ENCODE assay signal across 12 cellular contexts in the genomic region with DNA sequence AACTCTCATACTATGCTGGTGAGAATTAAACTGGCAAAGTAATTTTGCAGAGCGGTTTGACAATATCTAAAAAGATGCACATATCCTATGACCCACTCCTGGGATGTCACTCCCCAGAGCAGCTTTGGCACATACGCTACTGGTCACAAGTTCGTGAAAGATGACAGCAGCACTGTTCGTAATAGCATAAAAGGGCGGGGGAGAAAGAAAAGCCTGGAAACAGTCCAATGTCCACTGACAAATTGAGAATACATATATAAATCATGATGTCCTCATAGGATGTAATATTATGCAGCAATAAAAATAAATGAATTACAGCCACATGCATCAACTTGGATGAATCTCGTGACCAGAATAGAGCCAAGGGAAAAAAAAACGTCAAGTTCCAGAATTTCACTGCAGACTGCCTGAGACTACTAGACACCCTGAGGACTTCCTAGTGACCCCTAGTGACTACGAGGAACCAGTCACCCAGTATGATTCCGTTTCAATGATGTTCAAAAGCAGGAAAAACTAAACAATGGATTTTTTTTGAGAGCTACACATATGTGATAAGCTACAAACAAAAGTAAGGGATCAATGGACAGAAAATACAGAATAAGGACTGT. TPM values are rescaled to one million over a fixed set of nuclear protein-coding genes. Genes with fewer than 3 reads are reported as not detected.
DNase-seq lines count a peak whose midpoint lies in the region; ATAC-seq and TF ChIP-seq lines count a peak whose summit lies in the region.
"Had no signal": no experiment of that assay in that cellular context is flagged by ENCODE, and none has a peak within 500 bp of the region (broad histone marks: within the 10 kb centered on the region; RNA-seq: fewer than 3 reads in every experiment).

No MANE protein-coding gene starts in this region.

- H3K36me3 Mint-ChIP-seq in chondrocyte (ENCODE audit: low read depth) (no peaks in the 10 kb centered on the region), progenitor cell of endocrine pancreas (ENCODE audit: insufficient read depth) (peaks cover under 1% of the 10 kb centered on the region)

- peaks cover 6% of the 10 kb centered on the region for H3K9me3 Mint-ChIP-seq in chondrocyte (ENCODE audit: low read depth)
- peaks cover 4% of the 10 kb centered on the region for H3K9me3 Mint-ChIP-seq in progenitor cell of endocrine pancreas (ENCODE audit: low read depth)
- H3K9me3 Mint-ChIP-seq: T-helper 1 cell treated with Interleukin-12 subunit alpha and Interleukin-12 subunit beta and Interleukin-4 antibody, amounts not matched to agents 30 μg/mL and 1 μg/mL, for 36 hours had no signal

- H3K4me3 Mint-ChIP-seq in chondrocyte (ENCODE audit: unreplicated experiment) (peak overlapping the region; percentile 81), progenitor cell of endocrine pancreas (ENCODE audit: low read depth) (peak overlapping the region; percentile 71)

- peaks cover 60% of the 10 kb centered on the region for H3K27me3 ChIP-seq in smooth muscle cell (ENCODE audit: low read depth)

- H3K4me1 Mint-ChIP-seq in chondrocyte (ENCODE audit: low read depth) = peaks cover 17% of the 10 kb centered on the region
- H3K4me1 Mint-ChIP-seq in progenitor cell of endocrine pancreas (ENCODE audit: low read depth) = no peaks in the 10 kb centered on the region

- no peak overlapping the region for H3K27ac ChIP-seq in smooth muscle cell (ENCODE audit: low read depth)
- H3K27ac ChIP-seq: psoas muscle, tibial artery had no signal

- no peak overlapping the region for H3K4me3 ChIP-seq in smooth muscle cell
- H3K4me3 ChIP-seq: psoas muscle, tibial artery had no signal

- H3K4me2 ChIP-seq in smooth muscle cell = no peak overlapping the region

- H3K79me2 ChIP-seq in smooth muscle cell (ENCODE audit: low read depth) = no peaks in the 10 kb centered on the region

- no peaks in the 10 kb centered on the region for H3K9me3 ChIP-seq in smooth muscle cell (replicated peaks; ENCODE audit: low read depth)
- H3K9me3 ChIP-seq: psoas muscle, tibial artery had no signal

- TF ChIP-seq CTCF in chondrocyte (IDR thresholded peaks at IDR 0.05) (peak; percentile 29), progenitor cell of endocrine pancreas (IDR thresholded peaks at IDR 0.05; ENCODE audit: unreplicated experiment) (no peak), smooth muscle cell (IDR thresholded peaks at IDR 0.05; ENCODE audit: borderline replicate concordance, insufficient read depth, poor library complexity, severe bottlenecking) (no peak)

- DNase-seq in SKM-1 (lab: John Stamatoyannopoulos, UW; ENCODE audit: unreplicated experiment) (peak; percentile 10), SKM-1 treated with dmso at 0.1 percent for 144 hours (lab: John Stamatoyannopoulos, UW; ENCODE audit: unreplicated experiment) (no peak), NCI-H2227 treated with DMSO at 0.1 percent for 48 hours (lab: John Stamatoyannopoulos, UW) (peak; percentile 4), chondrocyte (ENCODE audit: low spot score) (no peak), progenitor cell of endocrine pancreas (ENCODE audit: low spot score, unreplicated experiment) (no peak), dedifferentiated amniotic fluid mesenchymal stem cell (ENCODE audit: extremely low spot score) (no peak), smooth muscle cell (lab: John Stamatoyannopoulos, UW; ENCODE audit: unreplicated experiment) (no peak)
- DNase-seq: psoas muscle, tibial artery had no signal

- 67% methylated on average over 9 of the region's 9 CpGs for WGBS in smooth muscle cell (ENCODE audit: low lambda C conversion rate)

- H3K27me3 Mint-ChIP-seq in chondrocyte (ENCODE audit: low read depth) = peaks cover 2% of the 10 kb centered on the region
- peaks cover 52% of the 10 kb centered on the region for H3K27me3 Mint-ChIP-seq in progenitor cell of endocrine pancreas

- H2AFZ ChIP-seq in smooth muscle cell (ENCODE audit: low read depth) = no peak overlapping the region

- H3F3A ChIP-seq in smooth muscle cell (ENCODE audit: low read depth) = no peaks in the 10 kb centered on the region

- no peaks in the 10 kb centered on the region for H3K36me3 ChIP-seq in smooth muscle cell (ENCODE audit: low read depth)
- H3K36me3 ChIP-seq: tibial artery had no signal

- no peaks in the 10 kb centered on the region for H4K20me1 ChIP-seq in smooth muscle cell (ENCODE audit: low read depth)

- ATAC-seq in HG02678 (IDR thresholded peaks at IDR 0.05; ENCODE audit: unreplicated experiment) = no peak
- ATAC-seq: left lobe of liver, psoas muscle had no signal

- H3K27ac Mint-ChIP-seq in chondrocyte (ENCODE audit: unreplicated experiment) = peak overlapping the region; percentile 10
- H3K27ac Mint-ChIP-seq in progenitor cell of endocrine pancreas = no peak overlapping the region
- H3K27ac Mint-ChIP-seq: T-helper 1 cell treated with Interleukin-12 subunit alpha and Interleukin-12 subunit beta and Interleukin-4 antibody, amounts not matched to agents 30 μg/mL and 1 μg/mL, for 36 hours had no signal

- no peak overlapping the region for H3K9ac ChIP-seq in smooth muscle cell (ENCODE audit: low read depth)

- no peaks in the 10 kb centered on the region for H3K4me1 ChIP-seq in smooth muscle cell (ENCODE audit: low read depth)
- H3K4me1 ChIP-seq: psoas muscle had no signal

RNA-seq across cellular contexts. Expression of a gene that starts 1.8 kb away (rescaled TPM):
- total RNA-seq in chondrocyte = 58.7 to 74.2 TPM (median 69.2 TPM) in 3 replicates
- 55.4 and 58.3 TPM in 2 replicates for total RNA-seq in progenitor cell of endocrine pancreas
- total RNA-seq in smooth muscle cell = 7.8 and 11.6 TPM in 2 replicates
- 14.4 and 51.9 TPM in 2 replicates for polyA plus RNA-seq in smooth muscle cell
- polyA plus RNA-seq: psoas muscle had no signal

RNA-seq across cellular contexts. Expression of a gene that starts 7.3 kb away (rescaled TPM):
- total RNA-seq in chondrocyte (0.22 TPM in 1 of 3 replicates, not detected in the others), progenitor cell of endocrine pancreas (0.31 TPM in 1 of 2 replicates, not detected in the other), smooth muscle cell (not detected in 2 replicates)
- polyA plus RNA-seq in smooth muscle cell = not detected in 2 replicates
- total RNA-seq: left lobe of liver, psoas muscle had no signal
- polyA plus RNA-seq: psoas muscle had no signal

RNA-seq across cellular contexts. Expression of a gene that starts 31.8 kb away (rescaled TPM):
- total RNA-seq in chondrocyte (87.3 to 117 TPM (median 94.8 TPM) in 3 replicates), progenitor cell of endocrine pancreas (234 and 261 TPM in 2 replicates), smooth muscle cell (46.0 and 76.1 TPM in 2 replicates)
- 68.9 and 71.3 TPM in 2 replicates for polyA plus RNA-seq in smooth muscle cell

RNA-seq across cellular contexts. Expression of a gene that starts 47.2 kb away (rescaled TPM):
- not detected in 3 replicates for total RNA-seq in chondrocyte
- total RNA-seq in progenitor cell of endocrine pancreas = not detected in 2 replicates
- not detected in 2 replicates for total RNA-seq in smooth muscle cell
- not detected in 2 replicates for polyA plus RNA-seq in smooth muscle cell

Comparison
In these comparisons a context has a peak if more than half of its experiments do, and no peak if none do; other contexts are left out.
1. DNase-seq: peak in SKM-1 (single experiment) and NCI-H2227 treated with DMSO at 0.1 percent for 48 hours (single experiment); none in SKM-1 treated with dmso at 0.1 percent for 144 hours (single experiment), chondrocyte (single experiment), progenitor cell of endocrine pancreas (single experiment), dedifferentiated amniotic fluid mesenchymal stem cell (single experiment) and smooth muscle cell (single experiment).